Comparison of ENCODE assay signal across 14 cellular contexts in the genomic region with DNA sequence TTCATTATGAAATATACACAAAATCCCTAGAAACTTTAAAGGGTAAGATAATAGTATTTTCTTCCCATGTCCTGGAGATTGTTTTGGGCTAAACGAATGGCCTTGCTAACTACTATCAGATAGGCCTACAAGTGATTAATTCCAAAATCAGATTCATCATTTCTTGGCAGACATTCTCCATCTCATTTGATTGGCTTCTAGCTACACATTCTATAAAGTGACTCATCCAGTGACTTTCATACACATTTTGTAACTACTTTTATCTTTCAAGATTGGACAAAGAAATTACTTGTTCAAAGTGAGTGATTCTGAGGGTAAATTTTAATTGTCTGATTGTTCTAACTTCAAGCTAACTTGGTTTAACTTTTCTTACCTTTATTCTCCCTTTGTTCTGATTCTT.
DNase-seq lines count a peak whose midpoint lies in the region; ATAC-seq and TF ChIP-seq lines count a peak whose summit lies in the region.
"Had no signal": no experiment of that assay in that cellular context is flagged by ENCODE, and none has a peak within 500 bp of the region (broad histone marks: within the 10 kb centered on the region; RNA-seq: fewer than 3 reads in every experiment).

No MANE protein-coding gene starts in this region.

- H3K4me3 ChIP-seq in BLaER1 (no peak overlapping the region), MM.1S (ENCODE audit: low read length) (no peak overlapping the region)
- H3K4me3 ChIP-seq: coronary artery, esophagus muscularis mucosa, hepatocyte, tibial artery had no signal

- H3K4me3 Mint-ChIP-seq in activated T-helper 2 cell treated with anti-CD3 and anti-CD28 coated beads, Interferon-gamma antibody, Interleukin-2, Interleukin-4, amounts not matched to agents 10 μg/mL and 5 μg/mL and 100 μg/mL, durations not matched to agents 14 hours and 24 hours and 36 hours (ENCODE audit: low read depth), result no peak overlapping the region

- H3F3A ChIP-seq in MM.1S (ENCODE audit: insufficient read depth, low read length), result 0 out of 2 replicates have a peak, but pooled peaks cover 1% of the 10 kb centered on the region

- H3K4me2 ChIP-seq in BLaER1 (peak overlapping the region; percentile 46; the same call in 1 of the 2 replicates), MM.1S (ENCODE audit: low read depth, low read length) (no peak overlapping the region)
- H3K4me2 ChIP-seq: hepatocyte had no signal

- TF ChIP-seq CTCF in MM.1S (IDR thresholded peaks at IDR 0.05; ENCODE audit: low read length), result no peak

- peaks cover 64% of the 10 kb centered on the region for H3K36me3 ChIP-seq in BLaER1
- H3K36me3 ChIP-seq in MM.1S (replicated peaks; ENCODE audit: insufficient read depth, low read length), result no peaks in the 10 kb centered on the region
- H3K36me3 ChIP-seq: esophagus muscularis mucosa had no signal

- H2AFZ ChIP-seq in MM.1S (ENCODE audit: low read length), result no peak overlapping the region
- H2AFZ ChIP-seq: hepatocyte had no signal

- H3K4me1 Mint-ChIP-seq in activated T-helper 2 cell treated with anti-CD3 and anti-CD28 coated beads, Interferon-gamma antibody, Interleukin-2, Interleukin-4, amounts not matched to agents 10 μg/mL and 5 μg/mL and 100 μg/mL, durations not matched to agents 14 hours and 24 hours and 36 hours (ENCODE audit: low read depth), result peaks cover 53% of the 10 kb centered on the region

- DNase-seq in ELR (ENCODE audit: low read depth) (peak; percentile 64), foreskin melanocyte (peak; percentile 35), MM.1S (no peak), NCI-H2196 (lab: John Stamatoyannopoulos, UW; ENCODE audit: unreplicated experiment) (no peak)
- DNase-seq in activated T-helper 2 cell treated with anti-CD3 and anti-CD28 coated beads, Interferon-gamma antibody, Interleukin-2, Interleukin-4, amounts not matched to agents 10 μg/mL and 5 μg/mL and 100 μg/mL, durations not matched to agents 14 hours and 24 hours and 36 hours (ENCODE audit: low spot score), result no peak
- DNase-seq: amniotic stem cell, tibial artery had no signal

- no peak overlapping the region for H3K9ac ChIP-seq in BLaER1
- H3K9ac ChIP-seq in MM.1S (ENCODE audit: low read length), result no peak overlapping the region

- 0 out of 2 replicates have a peak, but pooled peaks cover 4% of the 10 kb centered on the region for H3K79me2 ChIP-seq in MM.1S (ENCODE audit: low read length)
- H3K79me2 ChIP-seq: hepatocyte had no signal

- peaks cover 44% of the 10 kb centered on the region for H3K4me1 ChIP-seq in BLaER1
- H3K4me1 ChIP-seq in MM.1S (ENCODE audit: low read length), result peaks cover 6% of the 10 kb centered on the region

- no peaks in the 10 kb centered on the region for H3K9me3 Mint-ChIP-seq in activated T-helper 2 cell treated with anti-CD3 and anti-CD28 coated beads, Interferon-gamma antibody, Interleukin-2, Interleukin-4, amounts not matched to agents 10 μg/mL and 5 μg/mL and 100 μg/mL, durations not matched to agents 14 hours and 24 hours and 36 hours

- no peaks in the 10 kb centered on the region for H3K27me3 Mint-ChIP-seq in activated T-helper 2 cell treated with anti-CD3 and anti-CD28 coated beads, Interferon-gamma antibody, Interleukin-2, Interleukin-4, amounts not matched to agents 10 μg/mL and 5 μg/mL and 100 μg/mL, durations not matched to agents 14 hours and 24 hours and 36 hours (ENCODE audit: low read depth)

- no peak for ATAC-seq in GM21619 (IDR thresholded peaks at IDR 0.05; ENCODE audit: unreplicated experiment)
- ATAC-seq: Panc1, sciatic nerve had no signal

- H3K27me3 ChIP-seq in BLaER1 (no peaks in the 10 kb centered on the region), MM.1S (replicated peaks; ENCODE audit: insufficient read depth, low read length) (no peaks in the 10 kb centered on the region)
- H3K27me3 ChIP-seq: esophagus muscularis mucosa, hepatocyte, tibial artery had no signal

- H3K27ac Mint-ChIP-seq in activated T-helper 2 cell treated with anti-CD3 and anti-CD28 coated beads, Interferon-gamma antibody, Interleukin-2, Interleukin-4, amounts not matched to agents 10 μg/mL and 5 μg/mL and 100 μg/mL, durations not matched to agents 14 hours and 24 hours and 36 hours, result peak overlapping the region; percentile 51

- H4K20me1 ChIP-seq in BLaER1 (peaks cover 8% of the 10 kb centered on the region; the same call in 1 of the 2 replicates), MM.1S (ENCODE audit: insufficient read depth, low read length) (no peaks in the 10 kb centered on the region)

- H3K27ac ChIP-seq in BLaER1 (no peak overlapping the region), MM.1S (ENCODE audit: low read length) (no peak overlapping the region)
- H3K27ac ChIP-seq: coronary artery, esophagus muscularis mucosa, hepatocyte, tibial artery had no signal

- peaks cover 69% of the 10 kb centered on the region for H3K36me3 Mint-ChIP-seq in activated T-helper 2 cell treated with anti-CD3 and anti-CD28 coated beads, Interferon-gamma antibody, Interleukin-2, Interleukin-4, amounts not matched to agents 10 μg/mL and 5 μg/mL and 100 μg/mL, durations not matched to agents 14 hours and 24 hours and 36 hours (ENCODE audit: low read depth)

- H3K9me2 ChIP-seq in MM.1S (replicated peaks; ENCODE audit: insufficient read depth, low read length), result no peaks in the 10 kb centered on the region

- no peaks in the 10 kb centered on the region; the same call in 1 of the 2 replicates for H3K9me3 ChIP-seq in BLaER1
- H3K9me3 ChIP-seq in MM.1S (replicated peaks; ENCODE audit: insufficient read depth, low read length), result no peaks in the 10 kb centered on the region
- H3K9me3 ChIP-seq: esophagus muscularis mucosa, tibial artery had no signal

- intact Hi-C loops in activated T-helper 2 cell treated with anti-CD3 and anti-CD28 coated beads, Interferon-gamma antibody, Interleukin-2, Interleukin-4, amounts not matched to agents 10 μg/mL and 5 μg/mL and 100 μg/mL, durations not matched to agents 14 hours and 24 hours and 36 hours (cut with micrococcal nuclease), result no loop called here

Comparison
In these comparisons a context has a peak if more than half of its experiments do, and no peak if none do; other contexts are left out.
1. DNase-seq: peak in ELR (single experiment) and foreskin melanocyte (single experiment); none in activated T-helper 2 cell treated with anti-CD3 and anti-CD28 coated beads, Interferon-gamma antibody, Interleukin-2, Interleukin-4, amounts not matched to agents 10 μg/mL and 5 μg/mL and 100 μg/mL, durations not matched to agents 14 hours and 24 hours and 36 hours (single experiment), MM.1S (single experiment) and NCI-H2196 (single experiment).